In genomic region chr20:37636212-37636975, GRCh38 we compare ENCODE assay signal across 1 cellular context.
TF ChIP-seq lines count a peak whose summit lies in the region.

No MANE protein-coding gene starts in this region.

TF ChIP-seq in HepG2, 621 proteins besides CTCF, POLR2A, EP300 and RAD21 (continued from another document and continues in another):
- TF ChIP-seq ZBTB37 (CRISPR knock-in tag; IDR thresholded peaks at IDR 0.05): no peak
- no peak for TF ChIP-seq CBX1 (IDR thresholded peaks at IDR 0.05; ENCODE audit: low read depth)
- TF ChIP-seq CEBPG (CRISPR knock-in tag; IDR thresholded peaks at IDR 0.05): peak; percentile 26; the same call in 1 of the 2 replicates
- TF ChIP-seq ZSCAN25 (CRISPR knock-in tag; IDR thresholded peaks at IDR 0.05): peak; percentile 21; the same call in 1 of the 2 replicates
- no peak for TF ChIP-seq GABPA (IDR thresholded peaks at IDR 0.05; ENCODE audit: low read depth, low read length)
- no peak for TF ChIP-seq GABPA (CRISPR knock-in tag; IDR thresholded peaks at IDR 0.05; ENCODE audit: low read depth)
- 0 out of 2 replicates have a peak, but pooled peaks have one; percentile 37 for TF ChIP-seq ZNF569 (CRISPR knock-in tag; IDR thresholded peaks at IDR 0.05; ENCODE audit: borderline replicate concordance)
- TF ChIP-seq ZSCAN9 (CRISPR knock-in tag; IDR thresholded peaks at IDR 0.05; ENCODE audit: borderline replicate concordance): 0 out of 2 replicates have a peak, but pooled peaks have one; percentile 27
- TF ChIP-seq ZNF292 (CRISPR knock-in tag; IDR thresholded peaks at IDR 0.05; ENCODE audit: borderline replicate concordance, low read depth): peak; percentile 78; the same call in 1 of the 2 replicates
- 0 out of 2 replicates have a peak, but pooled peaks have one; percentile 54 for TF ChIP-seq ZNF44 (CRISPR knock-in tag; IDR thresholded peaks at IDR 0.05)
- 0 out of 2 replicates have a peak, but pooled peaks have one; percentile 21 for TF ChIP-seq ZNF710 (CRISPR knock-in tag; IDR thresholded peaks at IDR 0.05; ENCODE audit: borderline replicate concordance)
- no peak for TF ChIP-seq RARA (CRISPR knock-in tag; IDR thresholded peaks at IDR 0.05)
- no peak for TF ChIP-seq YEATS2 (CRISPR knock-in tag; IDR thresholded peaks at IDR 0.05; ENCODE audit: borderline replicate concordance)
- TF ChIP-seq SNAPC5 (CRISPR knock-in tag; IDR thresholded peaks at IDR 0.05; ENCODE audit: borderline replicate concordance): no peak
- no peak for TF ChIP-seq JUN (CRISPR knock-in tag; IDR thresholded peaks at IDR 0.05)
- TF ChIP-seq ZNF878 (CRISPR knock-in tag; IDR thresholded peaks at IDR 0.05): no peak
- TF ChIP-seq UBTF (CRISPR knock-in tag; IDR thresholded peaks at IDR 0.05): 0 out of 2 replicates have a peak, but pooled peaks have one; percentile 34
- 0 out of 4 replicates have a peak, but pooled peaks of 1 of the 2 experiments have one; percentile 35 for TF ChIP-seq KLF16 (CRISPR knock-in tag; IDR thresholded peaks at IDR 0.05)
- TF ChIP-seq FOXC1 (CRISPR knock-in tag; IDR thresholded peaks at IDR 0.05; ENCODE audit: borderline replicate concordance): 0 out of 2 replicates have a peak, but pooled peaks have one; percentile 78
- peak; percentile 82 for TF ChIP-seq HNRNPL (IDR thresholded peaks at IDR 0.05; ENCODE audit: low read depth, low read length)
- no peak for TF ChIP-seq ZNF639 (CRISPR knock-in tag; conservative IDR thresholded peaks at IDR 0.05)
- no peak for TF ChIP-seq ZNF777 (CRISPR knock-in tag; IDR thresholded peaks at IDR 0.05)
- 0 out of 2 replicates have a peak, but pooled peaks have one; percentile 34 for TF ChIP-seq SMAD1 (CRISPR knock-in tag; IDR thresholded peaks at IDR 0.05; ENCODE audit: borderline replicate concordance, low read depth)
- no peak for TF ChIP-seq TCF7 (IDR thresholded peaks at IDR 0.05; ENCODE audit: low read depth)
- 0 out of 2 replicates have a peak, but pooled peaks have one; percentile 44 for TF ChIP-seq DZIP1 (CRISPR knock-in tag; IDR thresholded peaks at IDR 0.05)
- peak; percentile 73; the same call in 1 of the 2 replicates for TF ChIP-seq ZNF576 (CRISPR knock-in tag; IDR thresholded peaks at IDR 0.05)
- peak; percentile 67 for TF ChIP-seq GATAD2A (CRISPR knock-in tag; IDR thresholded peaks at IDR 0.05)
- peak; percentile 40 for TF ChIP-seq ASH2L (IDR thresholded peaks at IDR 0.05; ENCODE audit: insufficient read length, low read depth, low read length)
- TF ChIP-seq ARID5B (CRISPR knock-in tag; IDR thresholded peaks at IDR 0.05): peak; percentile 49
- 0 out of 2 replicates have a peak, but pooled peaks have one; percentile 88 for TF ChIP-seq ZNF333 (CRISPR knock-in tag; IDR thresholded peaks at IDR 0.05; ENCODE audit: borderline replicate concordance)
- TF ChIP-seq SOX13 (IDR thresholded peaks at IDR 0.05): no peak
- TF ChIP-seq SOX13 (CRISPR knock-in tag; conservative IDR thresholded peaks at IDR 0.05 in 1 of 2, IDR thresholded peaks at IDR 0.05 in 1 of 2): peak in 1 of 2 experiments; percentile 38; a peak in 2 of 4 replicates
- TF ChIP-seq SPEN (CRISPR knock-in tag; IDR thresholded peaks at IDR 0.05; ENCODE audit: low read depth): 0 out of 2 replicates have a peak, but pooled peaks have one; percentile 27
- TF ChIP-seq MAZ (IDR thresholded peaks at IDR 0.05; ENCODE audit: borderline replicate concordance, low read depth, low read length): no peak
- TF ChIP-seq MAZ (CRISPR knock-in tag; IDR thresholded peaks at IDR 0.05; ENCODE audit: low read depth): no peak
- TF ChIP-seq ZNF280D (CRISPR knock-in tag; IDR thresholded peaks at IDR 0.05): 0 out of 2 replicates have a peak, but pooled peaks have one; percentile 39
- peak; percentile 60; the same call in 1 of the 2 replicates for TF ChIP-seq HIC2 (CRISPR knock-in tag; IDR thresholded peaks at IDR 0.05; ENCODE audit: low read depth)
- TF ChIP-seq SNAI1 (CRISPR knock-in tag; IDR thresholded peaks at IDR 0.05; ENCODE audit: borderline replicate concordance): 0 out of 2 replicates have a peak, but pooled peaks have one; percentile 33
- 0 out of 2 replicates have a peak, but pooled peaks have one; percentile 31 for TF ChIP-seq ZNF136 (CRISPR knock-in tag; IDR thresholded peaks at IDR 0.05; ENCODE audit: low read depth)
